Comparison of ENCODE assay signal across 12 cellular contexts in genomic region chr4:19729873-19730735, GRCh38.
A peak's percentile ranks its signal among the peaks of the same experiment; 100 is the strongest.
DNase-seq lines count a peak whose midpoint lies in the region; FAIRE-seq and TF ChIP-seq lines count a peak whose summit lies in the region.
"Had no signal": no experiment of that assay in that cellular context is flagged by ENCODE, and none has a peak within 500 bp of the region (broad histone marks: within the 10 kb centered on the region; RNA-seq: fewer than 3 reads in every experiment).

No MANE protein-coding gene starts in this region.

- H3K9me3 ChIP-seq in MM.1S (replicated peaks; ENCODE audit: insufficient read depth, low read length) (no peaks in the 10 kb centered on the region), astrocyte (ENCODE audit: insufficient read depth, low read depth, low read length) (no peaks in the 10 kb centered on the region), prostate gland (no peaks in the 10 kb centered on the region)

- H3K36me3 Mint-ChIP-seq in astrocyte (ENCODE audit: low read depth, unreplicated experiment) = no peaks in the 10 kb centered on the region
- no peaks in the 10 kb centered on the region for H3K36me3 Mint-ChIP-seq in osteocyte (ENCODE audit: unreplicated experiment)

- no peaks in the 10 kb centered on the region for H3K36me3 ChIP-seq in MM.1S (replicated peaks; ENCODE audit: insufficient read depth, low read length)
- H3K36me3 ChIP-seq in astrocyte (ENCODE audit: insufficient read depth, low read length) = no peaks in the 10 kb centered on the region
- no peaks in the 10 kb centered on the region for H3K36me3 ChIP-seq in prostate gland

- TF ChIP-seq CTCF in MM.1S (IDR thresholded peaks at IDR 0.05; ENCODE audit: low read length) (no peak), astrocyte (IDR thresholded peaks at IDR 0.05; ENCODE audit: insufficient read depth, low read depth, low read length) (no peak), osteocyte (IDR thresholded peaks at IDR 0.05) (no peak), prostate gland (IDR thresholded peaks at IDR 0.05) (no peak)

- H3K27ac Mint-ChIP-seq in astrocyte (ENCODE audit: unreplicated experiment) (peak overlapping the region; percentile 22), osteocyte (ENCODE audit: unreplicated experiment) (peak overlapping the region; percentile 82)

- H3K4me1 Mint-ChIP-seq in astrocyte (ENCODE audit: low read depth, unreplicated experiment) (peaks cover 11% of the 10 kb centered on the region), osteocyte (ENCODE audit: unreplicated experiment) (peaks cover 21% of the 10 kb centered on the region)

- H3K27me3 Mint-ChIP-seq in astrocyte (ENCODE audit: low read depth, unreplicated experiment) (no peaks in the 10 kb centered on the region), osteocyte (ENCODE audit: unreplicated experiment) (no peaks in the 10 kb centered on the region)

- H3K4me3 ChIP-seq in MM.1S (ENCODE audit: low read length) = no peak overlapping the region
- H3K4me3 ChIP-seq in astrocyte (ENCODE audit: insufficient read depth, low read depth, low read length) = no peak overlapping the region
- no peak overlapping the region for H3K4me3 ChIP-seq in prostate gland

- H3K9me2 ChIP-seq in MM.1S (replicated peaks; ENCODE audit: insufficient read depth, low read length) = no peaks in the 10 kb centered on the region

- H3K79me2 ChIP-seq in MM.1S (ENCODE audit: low read length) = no peaks in the 10 kb centered on the region
- no peaks in the 10 kb centered on the region for H3K79me2 ChIP-seq in astrocyte (ENCODE audit: insufficient read depth, low read length)

- peaks cover 2% of the 10 kb centered on the region for H3K9me3 Mint-ChIP-seq in astrocyte (ENCODE audit: unreplicated experiment)
- peaks cover 21% of the 10 kb centered on the region for H3K9me3 Mint-ChIP-seq in osteocyte (ENCODE audit: unreplicated experiment)

- no peak for TF ChIP-seq POLR2A in prostate gland (IDR thresholded peaks at IDR 0.05)

- H3K4me1 ChIP-seq in MM.1S (ENCODE audit: low read length) (0 out of 2 replicates have a peak, but pooled peaks cover 11% of the 10 kb centered on the region), astrocyte (ENCODE audit: insufficient read depth, low read length) (peaks cover 7% of the 10 kb centered on the region), prostate gland (replicated peaks) (no peaks in the 10 kb centered on the region)

- H3K27ac ChIP-seq in MM.1S (ENCODE audit: low read length) (no peak overlapping the region), astrocyte (ENCODE audit: low read depth, low read length) (no peak overlapping the region), prostate gland (no peak overlapping the region)
- H3K27ac ChIP-seq: 22Rv1 had no signal

- 54% methylated on average over 8 of the region's 8 CpGs for WGBS in prostate gland

- no peak overlapping the region for H3K9ac ChIP-seq in MM.1S (ENCODE audit: low read length)
- H3K9ac ChIP-seq in astrocyte (ENCODE audit: low read length) = no peak overlapping the region

- H2AFZ ChIP-seq in MM.1S (ENCODE audit: low read length) (no peak overlapping the region; the same call in 1 of the 2 replicates), astrocyte (ENCODE audit: low read depth, low read length) (peak overlapping the region; percentile 35)

- H3K4me2 ChIP-seq in MM.1S (ENCODE audit: low read depth, low read length) = peak overlapping the region; percentile 10; the same call in 1 of the 2 replicates
- peak overlapping the region; percentile 69 for H3K4me2 ChIP-seq in astrocyte (ENCODE audit: low read length)

- no peaks in the 10 kb centered on the region for H3K27me3 ChIP-seq in MM.1S (replicated peaks; ENCODE audit: insufficient read depth, low read length)
- H3K27me3 ChIP-seq in astrocyte (ENCODE audit: insufficient read depth, low read length) = no peaks in the 10 kb centered on the region
- H3K27me3 ChIP-seq in prostate gland (replicated peaks; ENCODE audit: insufficient read depth) = no peaks in the 10 kb centered on the region

- no peaks in the 10 kb centered on the region for H3F3A ChIP-seq in MM.1S (ENCODE audit: insufficient read depth, low read length)

- intact Hi-C loops in prostate gland (cut with DNase I) = no loop called here

- H4K20me1 ChIP-seq in MM.1S (ENCODE audit: insufficient read depth, low read length) = no peaks in the 10 kb centered on the region
- H4K20me1 ChIP-seq in astrocyte (ENCODE audit: insufficient read depth, low read length) = no peaks in the 10 kb centered on the region

- H3K4me3 Mint-ChIP-seq in astrocyte (ENCODE audit: unreplicated experiment) = no peak overlapping the region
- H3K4me3 Mint-ChIP-seq in osteocyte (ENCODE audit: unreplicated experiment) = no peak overlapping the region

- DNase-seq in SIG-M5 treated with dmso at 0.1 percent for 504 hours (lab: John Stamatoyannopoulos, UW; ENCODE audit: unreplicated experiment) (peak; percentile 21), SIG-M5 (lab: John Stamatoyannopoulos, UW) (no peak), MM.1S (no peak), astrocyte (ENCODE audit: low read depth) (peak; percentile 65), osteocyte (ENCODE audit: extremely low spot score, unreplicated experiment) (no peak), GM19239 (ENCODE audit: insufficient read length, low spot score) (no peak), prostate gland (ENCODE audit: low spot score) (no peak), NCI-H2081 treated with DMSO at 0.1 percent for 48 hours (lab: John Stamatoyannopoulos, UW) (no peak)
- DNase-seq: hypothalamus, NCI-H2171 treated with DMSO at 0.1 percent for 48 hours, SHP77 treated with DMSO at 0.1 percent for 48 hours had no signal

- no peak for FAIRE-seq in astrocyte (lab: Jason Lieb, UNC)
- no peak for FAIRE-seq in GM19239 (lab: Jason Lieb, UNC)

Comparison
In these comparisons a context has a peak if more than half of its experiments do, and no peak if none do; other contexts are left out.
1. DNase-seq: peak in SIG-M5 treated with dmso at 0.1 percent for 504 hours (single experiment) and astrocyte (single experiment); none in SIG-M5 (single experiment), MM.1S (single experiment), osteocyte (single experiment), GM19239 (single experiment), prostate gland (single experiment) and NCI-H2081 treated with DMSO at 0.1 percent for 48 hours (single experiment).